ENCODE assay signal across 8 cellular contexts in genomic region chr14:103607039-103607668, GRCh38.
DNase-seq lines count a peak whose midpoint lies in the region; ATAC-seq lines count a peak whose summit lies in the region.

No MANE protein-coding gene starts in this region.

- H3K27ac ChIP-seq in cingulate gyrus (ENCODE audit: low read depth, low read length) = peak overlapping the region; percentile 84

- DNase-seq in GM04504 (ENCODE audit: low read depth) = peak; percentile 91
- DNase-seq in NCI-H345 (lab: John Stamatoyannopoulos, UW) = peak; percentile 78
- peak; percentile 24 for DNase-seq in activated CD4-positive, alpha-beta T cell treated with anti-CD3 and anti-CD28 coated beads for 1 hour
- DNase-seq in left kidney (ENCODE audit: low read depth, low spot score) = peak; percentile 95
- DNase-seq in stimulated activated CD8-positive, alpha-beta memory T cell treated with anti-CD3 and anti-CD28 coated beads, Interleukin-15, amount 100 ng/mL, for 24 hours (ENCODE audit: low read depth) = peak; percentile 20
- no peak for DNase-seq in NCI-H1048 (lab: John Stamatoyannopoulos, UW)

- ATAC-seq in HG02852 (IDR thresholded peaks at IDR 0.05; ENCODE audit: unreplicated experiment) = peak; percentile 79
